Comparison of ENCODE assay signal across 8 cellular contexts in genomic region chr2:224369028-224369632, GRCh38. TPM values are rescaled to one million over a fixed set of nuclear protein-coding genes. Genes with fewer than 3 reads are reported as not detected.
A peak's percentile ranks its signal among the peaks of the same experiment; 100 is the strongest.
DNase-seq lines count a peak whose midpoint lies in the region; ATAC-seq and TF ChIP-seq lines count a peak whose summit lies in the region.

No MANE protein-coding gene starts in this region.

- H3K27ac ChIP-seq in CD8-positive, alpha-beta T cell (ENCODE audit: low read depth, low read length): no peak overlapping the region
- no peak overlapping the region for H3K27ac ChIP-seq in mammary epithelial cell (ENCODE audit: insufficient read depth, low read depth, low read length)

- no peaks in the 10 kb centered on the region for H3K27me3 ChIP-seq in CD8-positive, alpha-beta T cell (ENCODE audit: insufficient read depth, low read length)
- no peaks in the 10 kb centered on the region for H3K27me3 ChIP-seq in mammary epithelial cell (ENCODE audit: insufficient read depth, low read length)

- POLR2A ChIA-PET in CD8-positive, alpha-beta T cell (lab: Charles Lee): no interaction called here

- BruUV-seq in mammary epithelial cell (replicated peaks; lab: Mats Ljungman, UMichigan): no TSS peak

- H3K79me2 ChIP-seq in mammary epithelial cell (ENCODE audit: insufficient read depth, low read length): no peaks in the 10 kb centered on the region

- no peaks in the 10 kb centered on the region for H3K36me3 ChIP-seq in CD8-positive, alpha-beta T cell (ENCODE audit: insufficient read depth, low read length)
- no peaks in the 10 kb centered on the region for H3K36me3 ChIP-seq in mammary epithelial cell (ENCODE audit: insufficient read depth, low read length)

- no peak for ATAC-seq in CD8-positive, alpha-beta T cell
- ATAC-seq in GM19455 (IDR thresholded peaks at IDR 0.05; ENCODE audit: unreplicated experiment) (peak; percentile 61), HG03108 (IDR thresholded peaks at IDR 0.05; ENCODE audit: unreplicated experiment) (no peak), GM21825 (IDR thresholded peaks at IDR 0.05; ENCODE audit: unreplicated experiment) (no peak)

- H3K4me3 ChIP-seq in CD8-positive, alpha-beta T cell (ENCODE audit: low read depth, low read length): no peak overlapping the region
- no peak overlapping the region for H3K4me3 ChIP-seq in mammary epithelial cell (replicated peaks in 1 of 3; ENCODE audit: insufficient read depth in 1 of 3, low read depth in 2 of 3, low read length in 3 of 3)

- H3K27me3 Mint-ChIP-seq in CD8-positive, alpha-beta T cell (ENCODE audit: low read depth): peaks cover 2% of the 10 kb centered on the region

- no peaks in the 10 kb centered on the region for H3K36me3 Mint-ChIP-seq in CD8-positive, alpha-beta T cell

- no peak overlapping the region for H2AFZ ChIP-seq in mammary epithelial cell (ENCODE audit: low read depth, low read length)

- peak; percentile 76 for TF ChIP-seq CTCF in CD8-positive, alpha-beta T cell (IDR thresholded peaks at IDR 0.05)
- peak; percentile 64 to 70 for TF ChIP-seq CTCF in mammary epithelial cell (conservative IDR thresholded peaks at IDR 0.05 in 1 of 2, IDR thresholded peaks at IDR 0.05 in 1 of 2; ENCODE audit: extremely low read depth in 1 of 2, insufficient read depth in 1 of 2, low read depth in 1 of 2, low read length in 2 of 2)

- H3K4me1 ChIP-seq in CD8-positive, alpha-beta T cell (ENCODE audit: insufficient read depth, low read length): no peaks in the 10 kb centered on the region
- no peaks in the 10 kb centered on the region for H3K4me1 ChIP-seq in mammary epithelial cell (ENCODE audit: insufficient read depth, low read length)

- no peaks in the 10 kb centered on the region for H3K4me1 Mint-ChIP-seq in CD8-positive, alpha-beta T cell (ENCODE audit: low read depth)

- H3K9me3 Mint-ChIP-seq in CD8-positive, alpha-beta T cell: no peaks in the 10 kb centered on the region

- no peak overlapping the region for H3K4me2 ChIP-seq in mammary epithelial cell (ENCODE audit: insufficient read depth, low read depth, low read length)

- H3K27ac Mint-ChIP-seq in CD8-positive, alpha-beta T cell: no peak overlapping the region

- no peaks in the 10 kb centered on the region for H3K9me3 ChIP-seq in CD8-positive, alpha-beta T cell (ENCODE audit: low read length)
- H3K9me3 ChIP-seq in mammary epithelial cell (replicated peaks; ENCODE audit: insufficient read depth, low read length): no peaks in the 10 kb centered on the region

- no peak overlapping the region for H3K4me3 Mint-ChIP-seq in CD8-positive, alpha-beta T cell

- CTCF ChIA-PET in CD8-positive, alpha-beta T cell (lab: Charles Lee): interaction anchor here (0.7 to 9.6 kb wide), 20 partner anchors 8 to 1288 kb away, joined by 3 to 91 read pairs (median 4); no protein-coding TSS in a partner anchor
- CTCF ChIA-PET in mammary epithelial cell (lab: Charles Lee; ENCODE audit: low non-redundant PET): interaction anchor here (0.7 kb wide), 1 partner anchor 114 kb away, joined by 5 read pairs; no protein-coding TSS in a partner anchor

- peak in 1 of 7 experiments; percentile 10 for DNase-seq in CD8-positive, alpha-beta T cell
- DNase-seq in NCI-H460 (ENCODE audit: extremely low read depth, low read depth) (peak; percentile 60), mammary epithelial cell (peak; percentile 20), lung microvascular endothelial cell (ENCODE audit: low read depth in 2 of 2) (peak; percentile 56 to 62), NCI-H187 treated with DMSO at 0.1 percent for 48 hours (lab: John Stamatoyannopoulos, UW) (no peak)

- intact Hi-C loops in CD8-positive, alpha-beta T cell (cut with DNase I, micrococcal nuclease): loop anchor here in 1 of 2 experiments (2.0 to 10.0 kb wide), 3 partner anchors 377 to 1394 kb away; no protein-coding TSS in a partner anchor
- intact Hi-C loops in mammary epithelial cell (cut with micrococcal nuclease): loop anchor here (1.0 to 5.0 kb wide), 2 partner anchors 12 to 397 kb away; no protein-coding TSS in a partner anchor

- 45% methylated on average over 7 of the region's 7 CpGs for WGBS in mammary epithelial cell (ENCODE audit: low coverage, missing lambda C conversion rate)

- in situ Hi-C loops in mammary epithelial cell (cut with MboI; ENCODE audit: low sequenced_read_pairs in 2 of 2): loop anchor here in 1 of 2 donors (25.0 kb wide), 2 partner anchors 393 to 1293 kb away; no protein-coding TSS in a partner anchor

- no peak overlapping the region for H3K9ac ChIP-seq in mammary epithelial cell (ENCODE audit: insufficient read depth, low read length)

- no peaks in the 10 kb centered on the region for H4K20me1 ChIP-seq in mammary epithelial cell (ENCODE audit: insufficient read depth, low read length)

- dilution Hi-C loops in mammary epithelial cell (cut with HindIII; ENCODE audit: low sequenced_read_pairs): no loop called here

RNA-seq across cellular contexts. Expression of gene FAM124B, which starts 32.8 kb away (rescaled TPM):
- not detected for total RNA-seq in CD8-positive, alpha-beta T cell
- total RNA-seq in NCI-H460 (2014; rRNA removed; shearing (Covaris generic)): not detected in 2 replicates
- not detected in 2 replicates for polyA plus RNA-seq in NCI-H460 (2014; cell fraction: nucleus; rRNA removed)
- total RNA-seq in mammary epithelial cell (not detected), lung microvascular endothelial cell (13.3 and 64.9 TPM in 2 replicates)
- polyA plus RNA-seq in mammary epithelial cell: not detected
- not detected for polyA minus RNA-seq in mammary epithelial cell

Comparison
In these comparisons a context has a peak if more than half of its experiments do, and no peak if none do; other contexts are left out.
1. RNA of gene FAM124B, which starts 32.8 kb away (total RNA-seq): 13.3 to 64.9 TPM in lung microvascular endothelial cell; not detected in CD8-positive, alpha-beta T cell, not detected in NCI-H460 and not detected in mammary epithelial cell; every median in the first group is over 10 times any median in the second.